ENCODE assay signal across 18 cellular contexts in the genomic region with DNA sequence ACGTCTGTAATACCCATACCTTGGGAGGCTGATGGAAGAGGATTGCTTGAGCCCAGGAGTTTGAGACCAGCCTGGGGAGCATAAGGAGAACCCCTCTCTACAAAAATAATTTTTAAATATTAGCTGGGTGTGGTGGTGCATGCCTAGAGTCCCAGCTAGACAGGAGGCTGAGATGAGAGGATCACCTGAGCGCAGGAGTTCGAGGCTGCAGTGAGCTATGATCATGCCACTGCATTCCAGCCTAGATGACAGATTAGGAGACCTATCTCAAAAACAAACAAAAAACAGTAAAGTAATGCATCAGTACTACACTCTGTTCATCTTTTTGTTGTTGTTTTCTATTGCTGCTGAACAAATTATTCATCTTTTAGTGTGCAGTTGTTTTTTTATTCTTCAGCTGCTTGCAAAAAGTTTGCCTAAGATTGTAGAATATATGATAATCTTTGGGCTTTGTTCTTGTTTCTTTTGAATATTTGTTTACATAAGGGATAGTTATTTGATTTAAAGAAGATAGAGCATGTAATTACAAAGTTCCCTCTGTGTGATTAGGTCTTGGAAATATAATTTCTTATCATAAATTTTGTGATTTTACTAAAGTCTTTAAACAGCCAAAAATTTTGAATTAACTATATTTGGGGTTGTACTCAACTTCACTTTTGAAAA. TPM values are rescaled to one million over a fixed set of nuclear protein-coding genes. Genes with fewer than 3 reads are reported as not detected.
A peak's percentile ranks its signal among the peaks of the same experiment; 100 is the strongest.
DNase-seq lines count a peak whose midpoint lies in the region; ATAC-seq, FAIRE-seq and TF ChIP-seq lines count a peak whose summit lies in the region.
"Had no signal": no experiment of that assay in that cellular context is flagged by ENCODE, and none has a peak within 500 bp of the region (broad histone marks: within the 10 kb centered on the region; RNA-seq: fewer than 3 reads in every experiment).

No MANE protein-coding gene starts in this region.

- H3K27ac ChIP-seq in VCaP (peak overlapping the region; percentile 27; the same call in 1 of the 2 replicates), kidney (ENCODE audit: low read depth in 2 of 2, low read length in 2 of 2) (no peak overlapping the region), foreskin keratinocyte (no peak overlapping the region)
- H3K27ac ChIP-seq: RWPE1, SJSA1 had no signal

- TF ChIP-seq CTCF in VCaP (conservative IDR thresholded peaks at IDR 0.05) (no peak), kidney (IDR thresholded peaks at IDR 0.05; ENCODE audit: borderline replicate concordance, extremely low read depth, insufficient read depth) (no peak), foreskin keratinocyte (conservative IDR thresholded peaks at IDR 0.05) (no peak)

- H3K4me3 ChIP-seq in kidney (ENCODE audit: low read length in 2 of 2), result no peak overlapping the region
- H3K4me3 ChIP-seq: SJSA1 had no signal

- H3K9ac ChIP-seq in kidney (ENCODE audit: low read length in 2 of 2), result no peak overlapping the region

- peak; percentile 67 for FAIRE-seq in G401.6 (lab: Jason Lieb, UNC)
- FAIRE-seq in HTR-8/SVneo (lab: Jason Lieb, UNC), result peak; percentile 76
- FAIRE-seq in kidney (lab: Jason Lieb, UNC), result peak; percentile 59
- FAIRE-seq: GM12891, H1 had no signal

- peaks cover 4 to 14% of the 10 kb centered on the region in 2 donors for H3K4me1 ChIP-seq in kidney (ENCODE audit: control insufficient read depth in 1 of 2, insufficient read depth in 1 of 2, low read depth in 1 of 2, low read length in 2 of 2)
- H3K4me1 ChIP-seq in foreskin keratinocyte, result peaks cover 41% of the 10 kb centered on the region

- no peaks in the 10 kb centered on the region for H3K27me3 ChIP-seq in foreskin keratinocyte
- H3K27me3 ChIP-seq: SJSA1 had no signal

- intact Hi-C loops in kidney (cut with DNase I), result no loop called here

- ATAC-seq in foreskin keratinocyte (no peak), GM19397 (IDR thresholded peaks at IDR 0.05; ENCODE audit: unreplicated experiment) (no peak)

- H3K36me3 ChIP-seq in kidney (ENCODE audit: control insufficient read depth in 1 of 2, insufficient read depth in 2 of 2, low read length in 2 of 2), result no peaks in the 10 kb centered on the region
- H3K36me3 ChIP-seq: SJSA1 had no signal

- no peak for DNase-seq in HTR-8/SVneo (ENCODE audit: insufficient read length, low spot score)
- no peak for DNase-seq in kidney
- no peak for DNase-seq in foreskin keratinocyte
- no peak for DNase-seq in DMS53 (lab: John Stamatoyannopoulos, UW)
- DNase-seq in LoVo (ENCODE audit: low spot score), result no peak
- DNase-seq: CD4-positive, alpha-beta memory T cell; GF-D8; NCI-H1048; NCI-H1436 treated with DMSO at 0.1 percent for 48 hours; NCI-H2081; NCI-H748 treated with DMSO at 0.1 percent for 48 hours had no signal

- H3K9me3 ChIP-seq in kidney (ENCODE audit: control insufficient read depth in 1 of 2, low read length in 2 of 2), result no peaks in the 10 kb centered on the region
- H3K9me3 ChIP-seq: SJSA1 had no signal

RNA-seq across cellular contexts. Expression of gene ARHGAP5, which starts 8.2 kb away (rescaled TPM):
- total RNA-seq in kidney (142 TPM), foreskin keratinocyte (76.4 and 80.7 TPM in 2 replicates)
- polyA plus RNA-seq in kidney (ENCODE audit: insufficient read depth, low read depth, low replicate concordance) (17.7 TPM), foreskin keratinocyte (11.6 and 13.4 TPM in 2 replicates)
